In the genomic region with DNA sequence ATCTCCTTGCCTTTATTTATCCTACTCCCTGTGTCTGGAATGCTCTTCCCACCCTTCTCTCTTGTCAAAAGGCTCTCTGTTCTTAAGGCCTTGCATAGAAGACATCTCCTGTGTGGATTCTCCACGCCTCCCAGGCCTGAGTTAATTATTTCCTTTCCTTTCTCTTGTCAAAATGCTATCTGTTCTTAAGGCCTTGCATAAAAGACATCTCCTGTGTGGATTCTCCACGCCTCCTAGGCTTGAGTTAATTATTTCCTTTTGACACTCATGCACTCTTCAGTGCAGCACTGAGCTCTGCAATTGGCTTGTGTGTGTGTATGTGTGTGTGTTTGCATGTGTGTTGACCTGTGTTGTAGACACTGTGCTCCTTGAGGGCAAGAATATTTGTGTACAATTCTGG, we compare ENCODE assay signal across 29 cellular contexts. TPM values are rescaled to one million over a fixed set of nuclear protein-coding genes. Genes with fewer than 3 reads are reported as not detected.
"Had no signal": no experiment of that assay in that cellular context is flagged by ENCODE, and none has a peak within 500 bp of the region (broad histone marks: within the 10 kb centered on the region; RNA-seq: fewer than 3 reads in every experiment).

No MANE protein-coding gene starts in this region.

- H3K36me3 Mint-ChIP-seq: activated naive CD4-positive, alpha-beta T cell treated with anti-CD3 and anti-CD28 coated beads, Interleukin-2, amount 50 U/mL, for 72 hours; stimulated activated naive B cell treated with anti-CD40 and anti-IgM and Interleukin-4, amounts not matched to agents 10 μg/mL and 1 μg/mL and 100 μg/mL, for 72 hours had no signal

- DNase-seq: activated B cell treated with CpG ODN at 0.5 μM for 24 hours; activated naive CD4-positive, alpha-beta T cell; activated T-cell treated with anti-CD3 and anti-CD28 coated beads for 4 hours; activated T-cell treated with anti-CD3 and anti-CD28 coated beads, Interleukin-2, amount 50 U/mL, for 72 hours; central memory CD4-positive, alpha-beta T cell; dermis blood vessel endothelial cell; effector CD4-positive, alpha-beta T cell; erythroblast; heart left ventricle; left ventricle myocardium inferior; nucleus accumbens; pancreas; psoas muscle; stimulated activated CD4-positive, alpha-beta T cell treated with anti-CD3 and anti-CD28 coated beads, Interleukin-1b, Interleukin-23, amount 100 ng/mL, for 48 hours; stimulated activated naive B cell treated with anti-CD40 and anti-IgM and Interleukin-4, amounts not matched to agents 10 μg/mL and 1 μg/mL and 100 μg/mL, for 72 hours; stomach; T-helper 1 cell; thyroid gland had no signal

- H3K9me3 Mint-ChIP-seq: activated B cell treated with CpG ODN at 0.5 μM for 24 hours; activated naive CD4-positive, alpha-beta T cell treated with anti-CD3 and anti-CD28 coated beads, Interleukin-2, amount 50 U/mL, for 72 hours; activated T-cell treated with anti-CD3 and anti-CD28 coated beads, Interleukin-2, amount 50 U/mL, for 72 hours; neural crest cell; stimulated activated naive B cell treated with anti-CD40 and anti-IgM and Interleukin-4, amounts not matched to agents 10 μg/mL and 1 μg/mL and 100 μg/mL, for 72 hours; T-helper 2 cell treated with Interferon-gamma antibody and Interleukin-4, amounts not matched to agents 5 μg/mL and 100 μg/mL, for 36 hours had no signal

- H3K36me3 ChIP-seq: breast epithelium, heart left ventricle, left ventricle myocardium inferior, pancreas, right atrium auricular region, stomach, thyroid gland had no signal

- H3K27me3 ChIP-seq: breast epithelium, pancreas, right atrium auricular region, stomach, thyroid gland had no signal

- ATAC-seq: activated naive CD4-positive, alpha-beta T cell treated with anti-CD3 and anti-CD28 coated beads, Interleukin-2, amount 50 U/mL, for 72 hours; activated T-cell treated with anti-CD3 and anti-CD28 coated beads, Interleukin-2, amount 50 U/mL, for 72 hours; heart left ventricle; pancreas; psoas muscle; stimulated activated naive B cell treated with anti-CD40 and anti-IgM and Interleukin-4, amounts not matched to agents 10 μg/mL and 1 μg/mL and 100 μg/mL, for 72 hours had no signal

- H3K4me3 ChIP-seq: breast epithelium, heart left ventricle, left ventricle myocardium inferior, lung, pancreas, psoas muscle, right atrium auricular region, smooth muscle cell, stomach, thyroid gland had no signal

- H3K27ac Mint-ChIP-seq: activated B cell treated with CpG ODN at 0.5 μM for 24 hours; activated naive CD4-positive, alpha-beta T cell treated with anti-CD3 and anti-CD28 coated beads, Interleukin-2, amount 50 U/mL, for 72 hours; activated T-cell treated with anti-CD3 and anti-CD28 coated beads, Interleukin-2, amount 50 U/mL, for 72 hours; stimulated activated naive B cell treated with anti-CD40 and anti-IgM and Interleukin-4, amounts not matched to agents 10 μg/mL and 1 μg/mL and 100 μg/mL, for 72 hours; T-helper 2 cell treated with Interferon-gamma antibody and Interleukin-4, amounts not matched to agents 5 μg/mL and 100 μg/mL, for 36 hours had no signal

- H3K4me1 Mint-ChIP-seq: activated B cell treated with CpG ODN at 0.5 μM for 24 hours; stimulated activated naive B cell treated with anti-CD40 and anti-IgM and Interleukin-4, amounts not matched to agents 10 μg/mL and 1 μg/mL and 100 μg/mL, for 72 hours had no signal

- H3K4me3 Mint-ChIP-seq: activated B cell treated with CpG ODN at 0.5 μM for 24 hours; activated T-cell treated with anti-CD3 and anti-CD28 coated beads, Interleukin-2, amount 50 U/mL, for 72 hours; neural crest cell; stimulated activated naive B cell treated with anti-CD40 and anti-IgM and Interleukin-4, amounts not matched to agents 10 μg/mL and 1 μg/mL and 100 μg/mL, for 72 hours; T-helper 2 cell treated with Interferon-gamma antibody and Interleukin-4, amounts not matched to agents 5 μg/mL and 100 μg/mL, for 36 hours had no signal

- H3K27ac ChIP-seq: breast epithelium, heart left ventricle, left ventricle myocardium inferior, pancreas, psoas muscle, right atrium auricular region, stomach, thyroid gland had no signal

- H3K9me3 ChIP-seq: breast epithelium, heart left ventricle, left ventricle myocardium inferior, pancreas, psoas muscle, right atrium auricular region, stomach, thyroid gland had no signal

- H3K4me1 ChIP-seq: breast epithelium, heart left ventricle, left ventricle myocardium inferior, pancreas, psoas muscle, right atrium auricular region, stomach, thyroid gland had no signal

RNA-seq across cellular contexts. Expression of a gene that starts 52.1 kb away (rescaled TPM):
- total RNA-seq: activated B cell treated with CpG ODN at 0.5 μM for 24 hours; activated naive CD4-positive, alpha-beta T cell treated with anti-CD3 and anti-CD28 coated beads, Interleukin-2, amount 50 U/mL, for 72 hours; activated T-cell treated with anti-CD3 and anti-CD28 coated beads, Interleukin-2, amount 50 U/mL, for 72 hours; breast epithelium; dermis blood vessel endothelial cell; heart left ventricle; kidney epithelial cell; left ventricle myocardium inferior; lung; mesenteric fat pad; mucosa of gallbladder; neural crest cell; pancreas; psoas muscle; right atrium auricular region; smooth muscle cell; stomach; thyroid gland; ureter had no signal
- polyA plus RNA-seq: heart left ventricle, lung, pancreas, psoas muscle, smooth muscle cell, stomach had no signal
